Comparison of ENCODE assay signal across 8 cellular contexts in genomic region chr7:134755422-134756022, GRCh38. TPM values are rescaled to one million over a fixed set of nuclear protein-coding genes. Genes with fewer than 3 reads are reported as not detected.
DNase-seq lines count a peak whose midpoint lies in the region; ATAC-seq lines count a peak whose summit lies in the region.

No MANE protein-coding gene starts in this region.

- no peaks in the 10 kb centered on the region for H3K9me3 Mint-ChIP-seq in T-helper 2 cell treated with Interferon-gamma antibody and Interleukin-4, amounts not matched to agents 5 μg/mL and 100 μg/mL, for 36 hours
- no peaks in the 10 kb centered on the region for H3K9me3 Mint-ChIP-seq in activated CD4-positive, alpha-beta memory T cell treated with anti-CD3 and anti-CD28 coated beads, Interleukin-2, amount 10 ng/mL, durations not matched to agents 7 days and 5 days

- no CpG with 5 or more reads among the region's 1 CpG for WGBS in neuronal stem cell (ENCODE audit: extremely low coverage in 2 of 2, insufficient read length in 2 of 2, insufficient replicate concordance in 1 of 2), 2 donors

- peak in 3 of 5 experiments; percentile 7 to 66 (median 8) for DNase-seq in T-helper 2 cell
- no peak for DNase-seq in T-helper 2 cell treated with Interferon-gamma antibody and Interleukin-4, amounts not matched to agents 5 μg/mL and 100 μg/mL, for 36 hours (ENCODE audit: low spot score)
- peak; percentile 50 for DNase-seq in activated CD4-positive, alpha-beta memory T cell treated with anti-CD3 and anti-CD28 coated beads, Interleukin-2, amount 10 ng/mL, durations not matched to agents 7 days and 5 days
- peak in 27 of 42 donors; percentile 5 to 74 (median 31) for DNase-seq in head of caudate nucleus
- DNase-seq in stimulated activated naive CD8-positive, alpha-beta T cell treated with anti-CD3 and anti-CD28 coated beads, Interleukin-15, Interleukin-2, amounts not matched to agents 100 U/mL and 50 U/mL, for 24 hours = peak; percentile 56
- DNase-seq in NCI-H1436 (lab: John Stamatoyannopoulos, UW) = no peak
- DNase-seq in neuronal stem cell (ENCODE audit: low spot score) = no peak

- no peak overlapping the region for H3K18ac ChIP-seq in neuronal stem cell (ENCODE audit: low read length)

- no peak for ATAC-seq in stimulated activated naive CD8-positive, alpha-beta T cell treated with anti-CD3 and anti-CD28 coated beads, Interleukin-15, Interleukin-2, amounts not matched to agents 100 U/mL and 50 U/mL, for 24 hours
- ATAC-seq in HG03469 (IDR thresholded peaks at IDR 0.05; ENCODE audit: unreplicated experiment) = no peak

- no peak overlapping the region for H3K9ac ChIP-seq in neuronal stem cell (ENCODE audit: low read depth, low read length, poor library complexity)

- peaks cover 0 to 2% (median 0%) of the 10 kb centered on the region in 3 experiments for H3K27me3 ChIP-seq in neuronal stem cell (ENCODE audit: control insufficient read depth in 3 of 3, insufficient read depth in 3 of 3, low read depth in 1 of 3, low read length in 3 of 3)

- H4K8ac ChIP-seq in neuronal stem cell (ENCODE audit: low read depth, low read length) = no peak overlapping the region

- H3K14ac ChIP-seq in neuronal stem cell (ENCODE audit: low read length) = no peak overlapping the region

- H3K36me3 Mint-ChIP-seq in T-helper 2 cell treated with Interferon-gamma antibody and Interleukin-4, amounts not matched to agents 5 μg/mL and 100 μg/mL, for 36 hours (ENCODE audit: low read depth) = no peaks in the 10 kb centered on the region
- H3K36me3 Mint-ChIP-seq in activated CD4-positive, alpha-beta memory T cell treated with anti-CD3 and anti-CD28 coated beads, Interleukin-2, amount 10 ng/mL, durations not matched to agents 7 days and 5 days (ENCODE audit: low read depth) = no peaks in the 10 kb centered on the region

- no peak overlapping the region for H3K4ac ChIP-seq in neuronal stem cell (ENCODE audit: low read length)

- H3K4me3 Mint-ChIP-seq in T-helper 2 cell treated with Interferon-gamma antibody and Interleukin-4, amounts not matched to agents 5 μg/mL and 100 μg/mL, for 36 hours = no peak overlapping the region
- H3K4me3 Mint-ChIP-seq in activated CD4-positive, alpha-beta memory T cell treated with anti-CD3 and anti-CD28 coated beads, Interleukin-2, amount 10 ng/mL, durations not matched to agents 7 days and 5 days = no peak overlapping the region

- H3K27ac Mint-ChIP-seq in T-helper 2 cell treated with Interferon-gamma antibody and Interleukin-4, amounts not matched to agents 5 μg/mL and 100 μg/mL, for 36 hours = no peak overlapping the region
- H3K27ac Mint-ChIP-seq in activated CD4-positive, alpha-beta memory T cell treated with anti-CD3 and anti-CD28 coated beads, Interleukin-2, amount 10 ng/mL, durations not matched to agents 7 days and 5 days = no peak overlapping the region

- POLR2A ChIA-PET in activated CD4-positive, alpha-beta memory T cell treated with anti-CD3 and anti-CD28 coated beads, Interleukin-2, amount 10 ng/mL, durations not matched to agents 7 days and 5 days (lab: Charles Lee) = no interaction called here

- H2AFZ ChIP-seq in neuronal stem cell (ENCODE audit: low read length) = no peak overlapping the region

- no peak overlapping the region for H2AK5ac ChIP-seq in neuronal stem cell (ENCODE audit: low read depth, low read length)

- CTCF ChIA-PET in activated CD4-positive, alpha-beta memory T cell treated with anti-CD3 and anti-CD28 coated beads, Interleukin-2, amount 10 ng/mL, durations not matched to agents 7 days and 5 days (lab: Charles Lee) = interaction anchor here (1.3 to 4.0 kb wide), 6 partner anchors 9 to 144 kb away, joined by 3 to 32 read pairs (median 6); no protein-coding TSS in a partner anchor

- H3K36me3 ChIP-seq in neuronal stem cell (replicated peaks in 1 of 2; ENCODE audit: control insufficient read depth in 2 of 2, insufficient read depth in 2 of 2, low read length in 2 of 2) = no peaks in the 10 kb centered on the region

- H3K4me1 ChIP-seq in neuronal stem cell (ENCODE audit: control insufficient read depth in 2 of 2, insufficient read depth in 1 of 2, low read depth in 1 of 2, low read length in 2 of 2) = no peaks in the 10 kb centered on the region

- no peak overlapping the region for H2BK5ac ChIP-seq in neuronal stem cell (ENCODE audit: low read length)

- H2BK120ac ChIP-seq in neuronal stem cell (ENCODE audit: low read depth, low read length) = no peak overlapping the region

- H3K9me3 ChIP-seq in neuronal stem cell (replicated peaks in 1 of 2; ENCODE audit: control insufficient read depth in 2 of 2, insufficient read depth in 1 of 2, low read depth in 1 of 2, low read length in 2 of 2) = no peaks in the 10 kb centered on the region

- no peak overlapping the region for H3K23ac ChIP-seq in neuronal stem cell (ENCODE audit: low read depth, low read length, poor library complexity)

- no peak overlapping the region for H3K4me2 ChIP-seq in neuronal stem cell (ENCODE audit: insufficient read depth, low read length, poor library complexity, severe bottlenecking)

- peaks cover 19% of the 10 kb centered on the region for H3K4me1 Mint-ChIP-seq in T-helper 2 cell treated with Interferon-gamma antibody and Interleukin-4, amounts not matched to agents 5 μg/mL and 100 μg/mL, for 36 hours (ENCODE audit: low read depth)
- H3K4me1 Mint-ChIP-seq in activated CD4-positive, alpha-beta memory T cell treated with anti-CD3 and anti-CD28 coated beads, Interleukin-2, amount 10 ng/mL, durations not matched to agents 7 days and 5 days = peaks cover 7% of the 10 kb centered on the region

- intact Hi-C loops in head of caudate nucleus (cut with DNase I) = no loop called here

- no peak overlapping the region for H3K4me3 ChIP-seq in neuronal stem cell (ENCODE audit: low read length in 2 of 2)

- H2BK15ac ChIP-seq in neuronal stem cell (ENCODE audit: low read length) = no peak overlapping the region

- H2BK12ac ChIP-seq in neuronal stem cell (ENCODE audit: low read length) = no peak overlapping the region

- H3K27ac ChIP-seq in neuronal stem cell (replicated peaks; ENCODE audit: low read length) = no peak overlapping the region

- H4K91ac ChIP-seq in neuronal stem cell (ENCODE audit: low read depth, low read length, poor library complexity) = no peak overlapping the region

- no peaks in the 10 kb centered on the region for H3K27me3 Mint-ChIP-seq in T-helper 2 cell treated with Interferon-gamma antibody and Interleukin-4, amounts not matched to agents 5 μg/mL and 100 μg/mL, for 36 hours (ENCODE audit: low read depth)
- peaks cover 2% of the 10 kb centered on the region for H3K27me3 Mint-ChIP-seq in activated CD4-positive, alpha-beta memory T cell treated with anti-CD3 and anti-CD28 coated beads, Interleukin-2, amount 10 ng/mL, durations not matched to agents 7 days and 5 days

- H3K79me1 ChIP-seq in neuronal stem cell (ENCODE audit: low read depth, low read length) = no peaks in the 10 kb centered on the region

RNA-seq across cellular contexts. Expression of gene CALD1, which starts 23.9 kb away (rescaled TPM):
- total RNA-seq in activated CD4-positive, alpha-beta memory T cell treated with anti-CD3 and anti-CD28 coated beads, Interleukin-2, amount 10 ng/mL, durations not matched to agents 7 days and 5 days = under 1 TPM; 0.38 to 0.63 TPM
- polyA plus RNA-seq in neuronal stem cell (2013, experiment 1 of 2) = 98.6 TPM
- 99.2 TPM for polyA plus RNA-seq in neuronal stem cell (2013, experiment 2 of 2)

Comparison
In these comparisons a context has a peak if more than half of its experiments do, and no peak if none do; other contexts are left out.
1. DNase-seq: peak in T-helper 2 cell (3 of 5), activated CD4-positive, alpha-beta memory T cell treated with anti-CD3 and anti-CD28 coated beads, Interleukin-2, amount 10 ng/mL, durations not matched to agents 7 days and 5 days (single experiment), head of caudate nucleus (27 of 42) and stimulated activated naive CD8-positive, alpha-beta T cell treated with anti-CD3 and anti-CD28 coated beads, Interleukin-15, Interleukin-2, amounts not matched to agents 100 U/mL and 50 U/mL, for 24 hours (single experiment); none in T-helper 2 cell treated with Interferon-gamma antibody and Interleukin-4, amounts not matched to agents 5 μg/mL and 100 μg/mL, for 36 hours (single experiment), NCI-H1436 (single experiment) and neuronal stem cell (single experiment).